Comparison of ENCODE assay signal across 1 cellular context in the genomic region with DNA sequence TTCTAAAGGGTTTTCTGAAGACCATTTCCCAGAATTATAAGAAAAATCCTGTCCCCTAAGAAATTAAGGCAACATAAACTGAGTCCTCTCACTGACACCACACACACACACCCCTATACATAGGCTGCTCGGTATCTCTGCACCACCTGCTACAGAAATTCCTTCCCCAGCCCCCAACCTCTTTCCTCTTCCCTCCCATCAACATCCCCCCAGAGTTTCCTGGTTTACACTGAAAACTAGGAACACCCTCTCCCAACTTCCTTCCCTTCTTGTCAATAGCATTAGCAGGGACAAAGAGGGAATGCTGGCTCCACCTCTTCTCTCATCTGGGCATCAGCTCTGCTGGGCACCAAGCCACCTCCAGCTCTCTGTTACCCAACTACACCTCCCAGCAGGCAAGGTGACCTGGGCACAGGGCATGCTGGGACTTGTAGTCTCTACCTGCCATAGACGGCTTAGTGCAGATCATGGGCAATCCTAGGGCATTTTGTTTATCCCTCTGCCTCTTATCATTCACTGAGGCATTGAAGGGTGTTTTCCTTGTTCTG.
TF ChIP-seq lines count a peak whose summit lies in the region.

No MANE protein-coding gene starts in this region.

TF ChIP-seq in endothelial cell of umbilical vein, 7 proteins besides CTCF, POLR2A, EP300 and RAD21 (continued from another document):
- no peak for TF ChIP-seq MYC (IDR thresholded peaks at IDR 0.05; ENCODE audit: low read depth, low read length)
TF ChIP-seq in endothelial cell of umbilical vein: peak in this region for 2.
